8 cellular contexts compared by ENCODE assay signal in the genomic region with DNA sequence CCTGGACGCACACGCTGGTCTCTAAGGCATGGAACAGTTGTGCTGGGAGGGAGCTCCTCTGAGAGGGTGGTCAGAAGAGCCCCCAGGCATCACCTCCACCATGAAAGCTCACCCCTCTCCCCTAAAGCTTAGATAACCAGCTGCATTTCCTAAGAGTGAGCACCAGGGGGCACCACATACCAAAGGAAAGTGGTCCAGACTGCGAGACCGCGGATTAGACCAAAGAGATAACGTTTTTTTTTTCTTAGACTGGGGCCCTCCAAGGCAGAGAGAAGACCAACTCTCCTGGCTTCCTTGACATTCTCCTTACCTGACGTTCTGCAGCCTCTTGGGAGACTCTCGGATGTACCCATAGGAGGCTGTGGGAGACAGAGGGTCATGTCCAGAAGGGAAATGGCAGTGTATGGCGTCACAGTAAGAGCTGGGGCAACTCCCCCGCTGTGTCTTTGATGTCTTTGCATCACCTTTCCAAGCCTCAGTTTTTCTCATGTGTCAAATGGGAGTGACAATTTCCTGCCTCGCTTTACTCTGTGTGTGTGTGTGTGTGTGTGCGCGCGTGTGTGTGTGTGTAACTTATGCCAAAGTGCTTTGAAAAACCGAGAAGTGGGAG. TPM values are rescaled to one million over a fixed set of nuclear protein-coding genes. Genes with fewer than 3 reads are reported as not detected.
A peak's percentile ranks its signal among the peaks of the same experiment; 100 is the strongest.
DNase-seq lines count a peak whose midpoint lies in the region; ATAC-seq and TF ChIP-seq lines count a peak whose summit lies in the region.

No MANE protein-coding gene starts in this region.

- no peaks in the 10 kb centered on the region for H3K36me3 ChIP-seq in OCI-LY1 (ENCODE audit: insufficient read depth, low read length)

- peak overlapping the region; percentile 86 for H3K4me2 ChIP-seq in OCI-LY1 (ENCODE audit: low read length)

- no peak overlapping the region for H2AFZ ChIP-seq in OCI-LY1 (ENCODE audit: low read length)

- DNase-seq in CD14-positive monocyte (ENCODE audit: low spot score) (no peak), HEK293T (ENCODE audit: extremely low spot score) (peak; percentile 76), activated T-cell treated with anti-CD3 and anti-CD28 coated beads for 1 hour (ENCODE audit: low read depth) (peak; percentile 67)
- DNase-seq in stimulated activated naive CD8-positive, alpha-beta T cell treated with anti-CD3 and anti-CD28 coated beads, Interleukin-15, Interleukin-2, amounts not matched to agents 100 U/mL and 50 U/mL, for 24 hours, result peak; percentile 79

- H4K20me1 ChIP-seq in OCI-LY1 (ENCODE audit: insufficient read depth, low read length), result no peaks in the 10 kb centered on the region

- POLR2A ChIA-PET in HEK293T (lab: Yijun Ruan, JAX), result interaction anchor here (0.7 to 1.9 kb wide), 2 partner anchors 123 to 192 kb away, joined by 3 to 10 read pairs; no protein-coding TSS in a partner anchor

- H3K27me3 ChIP-seq in OCI-LY1 (ENCODE audit: insufficient read depth, low read length), result no peaks in the 10 kb centered on the region

- peak overlapping the region; percentile 57 for H3K4me3 ChIP-seq in OCI-LY1 (ENCODE audit: low read depth, low read length, poor library complexity, severe bottlenecking)

- peak overlapping the region; percentile 70 for H3K9ac ChIP-seq in OCI-LY1 (ENCODE audit: low read length)

- H3K36me3 Mint-ChIP-seq in CD14-positive monocyte (peaks cover 0 to 2% of the 10 kb centered on the region in 2 donors), nephron (ENCODE audit: low read depth) (no peaks in the 10 kb centered on the region)

- peaks cover 33% of the 10 kb centered on the region for H3K4me1 Mint-ChIP-seq in CD14-positive monocyte
- no peaks in the 10 kb centered on the region for H3K4me1 Mint-ChIP-seq in nephron

- H3K9me2 ChIP-seq in OCI-LY1 (ENCODE audit: low read depth, low read length), result no peaks in the 10 kb centered on the region

- H3K79me2 ChIP-seq in OCI-LY1 (ENCODE audit: insufficient read depth, low read length), result no peaks in the 10 kb centered on the region

- CTCF ChIA-PET in HEK293T (lab: Yijun Ruan, JAX), result interaction anchor here (0.6 to 6.2 kb wide), 29 partner anchors 9 to 457 kb away, joined by 3 to 169 read pairs (median 4); a partner anchor contains a TSS

- H3K4me3 Mint-ChIP-seq in CD14-positive monocyte (peak overlapping the region in 1 of 2 donors; percentile 6), nephron (no peak overlapping the region)

- no peaks in the 10 kb centered on the region for H3K9me3 ChIP-seq in OCI-LY1 (ENCODE audit: low read length)

- H3F3A ChIP-seq in OCI-LY1 (ENCODE audit: insufficient read depth, low read length), result no peaks in the 10 kb centered on the region

- H3K27ac ChIP-seq in OCI-LY1 (ENCODE audit: low read depth, low read length, poor library complexity, severe bottlenecking), result peak overlapping the region; percentile 92

- H3K27ac Mint-ChIP-seq in CD14-positive monocyte (no peak overlapping the region), nephron (no peak overlapping the region)

- ATAC-seq in esophagus mucosa, result peak; percentile 23
- ATAC-seq in stimulated activated naive CD8-positive, alpha-beta T cell treated with anti-CD3 and anti-CD28 coated beads, Interleukin-15, Interleukin-2, amounts not matched to agents 100 U/mL and 50 U/mL, for 24 hours, result peak; percentile 69
- ATAC-seq in HG03139 (IDR thresholded peaks at IDR 0.05; ENCODE audit: unreplicated experiment), result no peak

- H3K9me3 Mint-ChIP-seq in CD14-positive monocyte (peaks cover 0 to 3% (median 0%) of the 10 kb centered on the region in 7 donors), nephron (no peaks in the 10 kb centered on the region)

- intact Hi-C loops in CD14-positive monocyte (cut with micrococcal nuclease), result loop anchor here in 1 of 2 donors (1.0 to 10.0 kb wide), 3 partner anchors 47 to 335 kb away; no protein-coding TSS in a partner anchor

- peaks cover 66% of the 10 kb centered on the region for H3K4me1 ChIP-seq in OCI-LY1 (ENCODE audit: insufficient read depth, low read length, severe bottlenecking)

- H3K27me3 Mint-ChIP-seq in CD14-positive monocyte (ENCODE audit: low read depth in 3 of 3), result peaks cover 2 to 4% (median 4%) of the 10 kb centered on the region in 3 donors
- peaks cover 4% of the 10 kb centered on the region for H3K27me3 Mint-ChIP-seq in nephron (ENCODE audit: low read depth)

- TF ChIP-seq CTCF in CD14-positive monocyte (IDR thresholded peaks at IDR 0.05) (peak; percentile 89), OCI-LY1 (IDR thresholded peaks at IDR 0.05; ENCODE audit: low read length) (peak; percentile 94), nephron (IDR thresholded peaks at IDR 0.05; ENCODE audit: unreplicated experiment in 3 of 3) (peak; percentile 82 to 92 (median 85))

TF ChIP-seq in HEK293T, 16 proteins besides CTCF, POLR2A, EP300 and RAD21:
- TF ChIP-seq, protein P1, sequence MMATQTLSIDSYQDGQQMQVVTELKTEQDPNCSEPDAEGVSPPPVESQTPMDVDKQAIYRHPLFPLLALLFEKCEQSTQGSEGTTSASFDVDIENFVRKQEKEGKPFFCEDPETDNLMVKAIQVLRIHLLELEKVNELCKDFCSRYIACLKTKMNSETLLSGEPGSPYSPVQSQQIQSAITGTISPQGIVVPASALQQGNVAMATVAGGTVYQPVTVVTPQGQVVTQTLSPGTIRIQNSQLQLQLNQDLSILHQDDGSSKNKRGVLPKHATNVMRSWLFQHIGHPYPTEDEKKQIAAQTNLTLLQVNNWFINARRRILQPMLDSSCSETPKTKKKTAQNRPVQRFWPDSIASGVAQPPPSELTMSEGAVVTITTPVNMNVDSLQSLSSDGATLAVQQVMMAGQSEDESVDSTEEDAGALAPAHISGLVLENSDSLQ (IDR thresholded peaks at IDR 0.05), result no peak
- TF ChIP-seq ZNF384 (IDR thresholded peaks at IDR 0.05), result peak; percentile 86

RNA-seq across cellular contexts. Expression of a gene that starts 12.3 kb away (rescaled TPM):
- polyA plus RNA-seq in CD14-positive monocyte, result not detected
- 4.0 TPM for total RNA-seq in esophagus mucosa

RNA-seq across cellular contexts. Expression of a gene that starts 56.5 kb away (rescaled TPM):
- polyA plus RNA-seq in CD14-positive monocyte, result not detected
- 10.7 TPM for total RNA-seq in esophagus mucosa
